8 cellular contexts compared by ENCODE assay signal in the genomic region with DNA sequence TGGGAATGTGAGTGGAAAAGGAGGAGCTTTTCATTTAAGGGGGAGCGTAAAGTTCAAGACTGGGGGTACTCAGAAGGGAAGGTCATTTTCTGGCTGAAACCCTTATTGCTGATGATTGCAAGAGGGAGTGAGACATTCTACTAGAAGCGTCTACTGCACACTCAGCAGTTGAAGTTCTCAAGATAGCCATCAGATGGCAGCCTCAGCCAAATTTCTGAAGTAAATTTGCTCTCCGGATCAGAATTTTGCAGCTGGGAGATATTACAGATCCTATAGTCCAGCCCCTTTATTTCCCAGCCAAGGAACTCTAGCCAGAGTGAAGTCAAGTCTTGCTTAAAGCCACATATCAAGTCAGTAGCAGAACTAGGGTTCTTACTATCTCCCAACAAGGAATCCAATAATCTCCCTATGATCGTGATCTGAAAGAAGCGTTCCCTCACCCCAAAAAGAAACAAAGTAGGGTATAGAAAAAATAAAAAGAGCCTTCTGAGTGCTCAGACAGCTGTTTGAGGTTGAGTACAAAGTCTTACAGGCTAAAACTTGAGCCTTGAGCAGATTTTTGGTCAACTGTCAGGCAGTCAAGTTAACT. TPM values are rescaled to one million over a fixed set of nuclear protein-coding genes. Genes with fewer than 3 reads are reported as not detected.
DNase-seq lines count a peak whose midpoint lies in the region; ATAC-seq, FAIRE-seq and TF ChIP-seq lines count a peak whose summit lies in the region.

No MANE protein-coding gene starts in this region.

- no peaks in the 10 kb centered on the region for H3K4me1 ChIP-seq in parathyroid adenoma

- H3K4me3 ChIP-seq in BJ (ENCODE audit: low read depth, low read length) (no peak overlapping the region), fibroblast of villous mesenchyme (ENCODE audit: low read depth, low read length) (no peak overlapping the region), parathyroid adenoma (ENCODE audit: low read depth, low read length) (no peak overlapping the region)

- DNase-seq in BJ (ENCODE audit: low read depth) (peak; percentile 47), NCI-H146 (lab: John Stamatoyannopoulos, UW) (peak; percentile 88), fibroblast of villous mesenchyme (ENCODE audit: low read depth) (peak; percentile 84)

- peak; percentile 68 for FAIRE-seq in TTC549 (lab: Jason Lieb, UNC)

- TF ChIP-seq CTCF in BJ (IDR thresholded peaks at IDR 0.05; ENCODE audit: insufficient read depth, low read depth, low read length) (peak; percentile 83), fibroblast of villous mesenchyme (IDR thresholded peaks at IDR 0.05; ENCODE audit: insufficient read depth, low read depth, low read length) (peak; percentile 82), parathyroid adenoma (IDR thresholded peaks at IDR 0.05) (peak; percentile 64)

- POLR2A ChIA-PET in BJ (lab: Charles Lee): no interaction called here

- no peak overlapping the region for H3K27ac ChIP-seq in parathyroid adenoma

- no peaks in the 10 kb centered on the region for H3K36me3 ChIP-seq in BJ (ENCODE audit: control insufficient read depth, insufficient read depth, low read length)
- no peaks in the 10 kb centered on the region for H3K36me3 ChIP-seq in parathyroid adenoma (ENCODE audit: control insufficient read depth, insufficient read depth, low read length)

- no peak overlapping the region for H3K9ac ChIP-seq in parathyroid adenoma

- H3K9me3 ChIP-seq in parathyroid adenoma (ENCODE audit: control insufficient read depth, low read length): no peaks in the 10 kb centered on the region

- CTCF ChIA-PET in BJ (lab: Yijun Ruan, JAX): interaction anchor here (0.6 to 4.5 kb wide), 33 partner anchors 10 to 738 kb away, joined by 3 to 100 read pairs (median 4); a partner anchor contains a TSS

- peaks cover 5% of the 10 kb centered on the region; the same call in 1 of the 2 replicates for H3K27me3 ChIP-seq in BJ (ENCODE audit: control insufficient read depth, insufficient read depth, low read length)
- H3K27me3 ChIP-seq in parathyroid adenoma (ENCODE audit: control insufficient read depth, insufficient read depth, low read length): no peaks in the 10 kb centered on the region

- H2AFZ ChIP-seq in parathyroid adenoma: peak overlapping the region; percentile 40

- ATAC-seq in GM19035 (IDR thresholded peaks at IDR 0.05; ENCODE audit: unreplicated experiment): peak; percentile 55
- no peak for ATAC-seq in GM21619 (IDR thresholded peaks at IDR 0.05; ENCODE audit: unreplicated experiment)
- no peak for ATAC-seq in HG02763 (IDR thresholded peaks at IDR 0.05; ENCODE audit: unreplicated experiment)

- no peak overlapping the region for H3K4me2 ChIP-seq in parathyroid adenoma (ENCODE audit: low read length)

- no peaks in the 10 kb centered on the region for H3K79me2 ChIP-seq in parathyroid adenoma

RNA-seq across cellular contexts. Expression of a gene that starts 24.0 kb away (rescaled TPM):
- polyA plus RNA-seq in BJ (2011; rRNA removed): not detected in 2 replicates
- not detected in 2 replicates for polyA minus RNA-seq in BJ (2011; rRNA and poly(A)+ RNA removed)
- not detected in 2 replicates for total RNA-seq in fibroblast of villous mesenchyme

RNA-seq across cellular contexts. Expression of a gene that starts 29.3 kb away (rescaled TPM):
- polyA plus RNA-seq in BJ (2011; rRNA removed): 0.16 and 0.21 TPM in 2 replicates
- polyA minus RNA-seq in BJ (2011; rRNA and poly(A)+ RNA removed): not detected in 2 replicates
- total RNA-seq in fibroblast of villous mesenchyme: 0.32 TPM in 1 of 2 replicates, not detected in the other
